In genomic region chr1:113928950-113929749, GRCh38 we compare ENCODE assay signal across 8 cellular contexts. TPM values are rescaled to one million over a fixed set of nuclear protein-coding genes. Genes with fewer than 3 reads are reported as not detected.
DNase-seq lines count a peak whose midpoint lies in the region; ATAC-seq and TF ChIP-seq lines count a peak whose summit lies in the region.

TSS of gene HIPK1 (plus strand) at chr1:113929324.

- H3K4me3 Mint-ChIP-seq in brain: peak within 1 kb of the TSS; percentile 90 to 99 (median 95)

- H3K27ac Mint-ChIP-seq in brain: peak within 1 kb of the TSS; percentile 97 to 99 (median 99)

- TF ChIP-seq POLR2A in GM18526 (IDR thresholded peaks at IDR 0.05; ENCODE audit: extremely low read depth, insufficient read length): peak; percentile 79

- H3K27me3 ChIP-seq in iPS DF 6.9 (ENCODE audit: control insufficient read depth, insufficient read depth, low read length): no peaks in the 10 kb centered on the region

- H3K4me3 ChIP-seq in iPS DF 6.9 (ENCODE audit: low read length) (peak within 1 kb of the TSS; percentile 86), skeletal muscle cell (ENCODE audit: low read depth, low read length) (peak within 1 kb of the TSS; percentile 94)

- H3K27me3 Mint-ChIP-seq in brain: no peaks in the 10 kb centered on the region

- DNase-seq in 8988T (peak; percentile 54), NCI-H2107 treated with DMSO at 0.1 percent for 48 hours (lab: John Stamatoyannopoulos, UW; ENCODE audit: unreplicated experiment) (peak; percentile 93), UCSD-AML1 (lab: John Stamatoyannopoulos, UW; ENCODE audit: unreplicated experiment) (peak; percentile 92), iPS DF 6.9 (ENCODE audit: low read depth, low spot score) (peak; percentile 33), skeletal muscle cell (ENCODE audit: low read depth) (peak; percentile 60)

- no peaks in the 10 kb centered on the region for H3K36me3 Mint-ChIP-seq in brain

- H3K4me1 Mint-ChIP-seq in brain: peaks cover 57% of the 10 kb centered on the region

- no peaks in the 10 kb centered on the region for H3K9me3 ChIP-seq in iPS DF 6.9 (ENCODE audit: control insufficient read depth, insufficient read depth, low read length)

- peak; percentile 59 for ATAC-seq in HG03064 (IDR thresholded peaks at IDR 0.05; ENCODE audit: low read depth, unreplicated experiment)

- WGBS in iPS DF 6.9 (ENCODE audit: insufficient coverage, insufficient read length): no CpG with 5 or more reads among the region's 60 CpGs

- no peak for TF ChIP-seq CTCF in brain (conservative IDR thresholded peaks at IDR 0.05)

- H3K27ac ChIP-seq in iPS DF 6.9 (ENCODE audit: low read length): no peak within 1 kb of the TSS

- no peaks in the 10 kb centered on the region for H3K4me1 ChIP-seq in iPS DF 6.9 (ENCODE audit: control insufficient read depth, insufficient read depth, low read length)

- H3K36me3 ChIP-seq in iPS DF 6.9 (ENCODE audit: control insufficient read depth, insufficient read depth, low read length): no peaks in the 10 kb centered on the region

- no peaks in the 10 kb centered on the region for H3K9me3 Mint-ChIP-seq in brain

RNA-seq across cellular contexts. Expression of gene HIPK1, which starts in this region (rescaled TPM):
- 39.3 TPM for polyA plus RNA-seq in brain (ENCODE audit: insufficient read depth, low read depth, low replicate concordance)

Comparison
In these comparisons a context has a peak if more than half of its experiments do, and no peak if none do; other contexts are left out.
1. DNase-seq: peak in every context shown above with its lines; median percentile 93 in NCI-H2107 treated with DMSO at 0.1 percent for 48 hours; 92 in UCSD-AML1; 60 in skeletal muscle cell; 54 in 8988T; 33 in iPS DF 6.9.